18 cellular contexts compared by ENCODE assay signal in genomic region chr1:203199481-203200058, GRCh38. TPM values are rescaled to one million over a fixed set of nuclear protein-coding genes. Genes with fewer than 3 reads are reported as not detected.
DNase-seq lines count a peak whose midpoint lies in the region; ATAC-seq and TF ChIP-seq lines count a peak whose summit lies in the region.
"Had no signal": no experiment of that assay in that cellular context is flagged by ENCODE, and none has a peak within 500 bp of the region (broad histone marks: within the 10 kb centered on the region; RNA-seq: fewer than 3 reads in every experiment).

No MANE protein-coding gene starts in this region.

- WGBS in spleen, 5 donors, result 79 to 89% (median 87%) methylated on average over 6 to 7 of the region's 7 CpGs

- H3K4me3 Mint-ChIP-seq in activated T-cell treated with anti-CD3 and anti-CD28 coated beads, Interleukin-2, amount 50 U/mL, for 4 hours, result no peak overlapping the region
- H3K4me3 Mint-ChIP-seq: activated CD8-positive, alpha-beta memory T cell treated with anti-CD3 and anti-CD28 coated beads, Interleukin-2, amount 10 ng/mL, durations not matched to agents 7 days and 5 days; stimulated activated naive B cell treated with anti-CD40 and anti-IgM and Interleukin-4, amounts not matched to agents 10 μg/mL and 1 μg/mL and 100 μg/mL, for 72 hours had no signal

- no peaks in the 10 kb centered on the region for H3K4me1 Mint-ChIP-seq in activated T-cell treated with anti-CD3 and anti-CD28 coated beads, Interleukin-2, amount 50 U/mL, for 4 hours (ENCODE audit: low read depth)
- H3K4me1 Mint-ChIP-seq: activated CD8-positive, alpha-beta memory T cell treated with anti-CD3 and anti-CD28 coated beads, Interleukin-2, amount 10 ng/mL, durations not matched to agents 7 days and 5 days; stimulated activated naive B cell treated with anti-CD40 and anti-IgM and Interleukin-4, amounts not matched to agents 10 μg/mL and 1 μg/mL and 100 μg/mL, for 72 hours had no signal

- no peaks in the 10 kb centered on the region for H3K9me3 Mint-ChIP-seq in activated T-cell treated with anti-CD3 and anti-CD28 coated beads, Interleukin-2, amount 50 U/mL, for 4 hours
- H3K9me3 Mint-ChIP-seq: stimulated activated naive B cell treated with anti-CD40 and anti-IgM and Interleukin-4, amounts not matched to agents 10 μg/mL and 1 μg/mL and 100 μg/mL, for 72 hours had no signal

- H2AFZ ChIP-seq in Karpas-422 (ENCODE audit: low read length), result no peak overlapping the region
- H2AFZ ChIP-seq: parathyroid adenoma had no signal

- no peaks in the 10 kb centered on the region for H3K79me2 ChIP-seq in Karpas-422 (ENCODE audit: low read length)
- H3K79me2 ChIP-seq: parathyroid adenoma had no signal

- H3K36me3 Mint-ChIP-seq in activated T-cell treated with anti-CD3 and anti-CD28 coated beads, Interleukin-2, amount 50 U/mL, for 4 hours (ENCODE audit: insufficient read depth), result no peaks in the 10 kb centered on the region
- H3K36me3 Mint-ChIP-seq: activated CD8-positive, alpha-beta memory T cell treated with anti-CD3 and anti-CD28 coated beads, Interleukin-2, amount 10 ng/mL, durations not matched to agents 7 days and 5 days; stimulated activated naive B cell treated with anti-CD40 and anti-IgM and Interleukin-4, amounts not matched to agents 10 μg/mL and 1 μg/mL and 100 μg/mL, for 72 hours had no signal

- peaks cover 30% of the 10 kb centered on the region for H3K27me3 Mint-ChIP-seq in activated T-cell treated with anti-CD3 and anti-CD28 coated beads, Interleukin-2, amount 50 U/mL, for 4 hours (ENCODE audit: low read depth)

- peak overlapping the region; percentile 22 to 46 for H3K27ac ChIP-seq in ascending aorta
- H3K27ac ChIP-seq in layer of hippocampus (ENCODE audit: low read depth, low read length), result peak overlapping the region; percentile 72
- peak overlapping the region in 6 of 8 donors; percentile 23 to 86 (median 68) for H3K27ac ChIP-seq in spleen
- H3K27ac ChIP-seq in Karpas-422 (ENCODE audit: low read length), result no peak overlapping the region
- H3K27ac ChIP-seq: parathyroid adenoma, SJCRH30 had no signal

- no peaks in the 10 kb centered on the region for H3K9me2 ChIP-seq in Karpas-422 (replicated peaks; ENCODE audit: insufficient read depth, low read length)

- TF ChIP-seq POLR2A in spleen (IDR thresholded peaks at IDR 0.05) (no peak), erythroblast (IDR thresholded peaks at IDR 0.05; ENCODE audit: low read length) (no peak)

- ATAC-seq in activated T-cell treated with anti-CD3 and anti-CD28 coated beads, Interleukin-2, amount 50 U/mL, for 4 hours, result no peak
- ATAC-seq: activated CD8-positive, alpha-beta memory T cell treated with anti-CD3 and anti-CD28 coated beads, Interleukin-2, amount 10 ng/mL, durations not matched to agents 7 days and 5 days; stimulated activated naive B cell treated with anti-CD40 and anti-IgM and Interleukin-4, amounts not matched to agents 10 μg/mL and 1 μg/mL and 100 μg/mL, for 72 hours had no signal

- intact Hi-C loops in ascending aorta (cut with DNase I), result no loop called here
- intact Hi-C loops in spleen (cut with DNase I; ENCODE audit: low total_unique reads), result no loop called here

- no peaks in the 10 kb centered on the region for H4K20me1 ChIP-seq in Karpas-422 (ENCODE audit: insufficient read depth, low read depth, low read length)

- H3K9me3 ChIP-seq in ascending aorta (no peaks in the 10 kb centered on the region), spleen (no peaks in the 10 kb centered on the region), Karpas-422 (ENCODE audit: low read length) (no peaks in the 10 kb centered on the region)
- H3K9me3 ChIP-seq: adrenal gland had no signal

- no peak overlapping the region for H3K4me3 ChIP-seq in ascending aorta
- H3K4me3 ChIP-seq in spleen, result no peak overlapping the region
- H3K4me3 ChIP-seq in Karpas-422 (ENCODE audit: low read length), result no peak overlapping the region
- H3K4me3 ChIP-seq: adrenal gland, SJCRH30 had no signal

- H3K27me3 ChIP-seq in ascending aorta, result no peaks in the 10 kb centered on the region
- H3K27me3 ChIP-seq in layer of hippocampus (ENCODE audit: control insufficient read depth, insufficient read depth, low read length), result no peaks in the 10 kb centered on the region
- peaks cover 0 to 11% (median 0%) of the 10 kb centered on the region in 7 donors for H3K27me3 ChIP-seq in spleen (replicated peaks in 1 of 7)
- no peaks in the 10 kb centered on the region; the same call in 1 of the 2 replicates for H3K27me3 ChIP-seq in Karpas-422 (ENCODE audit: low read length)
- H3K27me3 ChIP-seq: adrenal gland, SJCRH30 had no signal

- H3K36me3 ChIP-seq in ascending aorta (no peaks in the 10 kb centered on the region), spleen (no peaks in the 10 kb centered on the region), Karpas-422 (ENCODE audit: insufficient read depth, low read length) (no peaks in the 10 kb centered on the region)
- H3K36me3 ChIP-seq: adrenal gland, SJCRH30 had no signal

- TF ChIP-seq CTCF in ascending aorta (IDR thresholded peaks at IDR 0.05), result no peak
- TF ChIP-seq CTCF in spleen (IDR thresholded peaks at IDR 0.05 in 8 of 11, conservative IDR thresholded peaks at IDR 0.05 in 3 of 11), result no peak
- no peak for TF ChIP-seq CTCF in GM10266 (IDR thresholded peaks at IDR 0.05; ENCODE audit: control insufficient read depth, insufficient read depth, low read depth, missing control alignments)

- H3K4me2 ChIP-seq in Karpas-422 (ENCODE audit: low read depth, low read length, poor library complexity, severe bottlenecking), result no peak overlapping the region

- H3K9ac ChIP-seq in Karpas-422 (ENCODE audit: low read length), result no peak overlapping the region
- H3K9ac ChIP-seq: parathyroid adenoma had no signal

- peaks cover 0 to 6% of the 10 kb centered on the region in 2 donors for H3K4me1 ChIP-seq in ascending aorta
- peaks cover 0 to 38% (median 20%) of the 10 kb centered on the region in 6 donors for H3K4me1 ChIP-seq in spleen
- peaks cover 9% of the 10 kb centered on the region for H3K4me1 ChIP-seq in Karpas-422 (ENCODE audit: low read length)
- H3K4me1 ChIP-seq: adrenal gland, parathyroid adenoma had no signal

- peak; percentile 70 for DNase-seq in GM03348 (ENCODE audit: low spot score)
- no peak for DNase-seq in ascending aorta (ENCODE audit: low spot score in 2 of 2)
- DNase-seq in spleen, result no peak
- no peak for DNase-seq in Karpas-422
- no peak for DNase-seq in GM10266 (ENCODE audit: extremely low spot score)
- no peak for DNase-seq in erythroblast (lab: John Stamatoyannopoulos, UW)
- no peak for DNase-seq in activated T-cell treated with anti-CD3 and anti-CD28 coated beads, Interleukin-2, amount 50 U/mL, for 4 hours
- DNase-seq: activated CD8-positive, alpha-beta memory T cell treated with anti-CD3 and anti-CD28 coated beads, Interleukin-2, amount 10 ng/mL, durations not matched to agents 7 days and 5 days; adrenal gland; COR-L47; NCI-H1092; NCI-H526; SJCRH30; stimulated activated CD4-positive, alpha-beta T cell treated with anti-CD3 and anti-CD28 coated beads, Interleukin-4, amount 100 ng/mL, for 1 hour; stimulated activated naive B cell treated with anti-CD40 and anti-IgM and Interleukin-4, amounts not matched to agents 10 μg/mL and 1 μg/mL and 100 μg/mL, for 72 hours had no signal

RNA-seq across cellular contexts. Expression of gene CHI3L1, which starts 13.1 kb away (rescaled TPM):
- total RNA-seq in ascending aorta (73.8 TPM), spleen (10 to 100 TPM in 4 of 7 donors, 1 to 10 TPM in 3; 7.1 to 41.2 (median 15.2) TPM)
- polyA plus RNA-seq in spleen, result 10 to 100 TPM in 2 of 3 donors, 1 to 10 TPM in 1; 2.7 to 40.8 (median 15.7) TPM
- total RNA-seq in Karpas-422 (2014; rRNA removed; shearing (Covaris generic); ENCODE audit: low replicate concordance), result 5.4 and 10.1 TPM in 2 replicates
- not detected for total RNA-seq in activated T-cell treated with anti-CD3 and anti-CD28 coated beads, Interleukin-2, amount 50 U/mL, for 4 hours
- total RNA-seq: activated CD8-positive, alpha-beta memory T cell treated with anti-CD3 and anti-CD28 coated beads, Interleukin-2, amount 10 ng/mL, durations not matched to agents 7 days and 5 days; SJCRH30 had no signal

RNA-seq across cellular contexts. Expression of gene MYBPH, which starts 23.9 kb away (rescaled TPM):
- not detected for total RNA-seq in ascending aorta
- 1 to 10 TPM in 1 of 7 donors, under 1 TPM in 3, not detected in 3; 0.32 to 2.7 (median 0.74) TPM for total RNA-seq in spleen
- under 1 TPM; 0.09 to 0.23 (median 0.22) TPM for polyA plus RNA-seq in spleen
- total RNA-seq in Karpas-422 (2014; rRNA removed; shearing (Covaris generic); ENCODE audit: low replicate concordance), result 52.4 and 62.2 TPM in 2 replicates
- total RNA-seq in activated T-cell treated with anti-CD3 and anti-CD28 coated beads, Interleukin-2, amount 50 U/mL, for 4 hours, result not detected
- total RNA-seq: activated CD8-positive, alpha-beta memory T cell treated with anti-CD3 and anti-CD28 coated beads, Interleukin-2, amount 10 ng/mL, durations not matched to agents 7 days and 5 days; adrenal gland; lower leg skin had no signal

RNA-seq across cellular contexts. Expression of gene CHIT1, which starts 29.9 kb away (rescaled TPM):
- total RNA-seq in ascending aorta (not detected), spleen (10 to 100 TPM in 2 of 7 donors, 1 to 10 TPM in 5; 2.2 to 31.0 (median 7.8) TPM)
- polyA plus RNA-seq in spleen, result 100 to 1,000 TPM in 1 of 3 donors, 1 to 10 TPM in 2; 2.0 to 165 (median 2.2) TPM
- total RNA-seq in Karpas-422 (2014; rRNA removed; shearing (Covaris generic); ENCODE audit: low replicate concordance), result 0.89 and 15.2 TPM in 2 replicates
- total RNA-seq in activated T-cell treated with anti-CD3 and anti-CD28 coated beads, Interleukin-2, amount 50 U/mL, for 4 hours, result under 1 TPM in 2 of 3 donors, not detected in 1; 0.05 to 0.23 TPM

Comparison
In these comparisons a context has a peak if more than half of its experiments do, and no peak if none do; other contexts are left out.
1. RNA of gene MYBPH, which starts 23.9 kb away (total RNA-seq): 52.4 to 62.2 TPM in Karpas-422; 0.32 to 2.7 TPM in spleen, not detected in ascending aorta (single experiment) and not detected in activated T-cell treated with anti-CD3 and anti-CD28 coated beads, Interleukin-2, amount 50 U/mL, for 4 hours; every median in the first group is over 10 times any median in the second.